8 cellular contexts compared by ENCODE assay signal in the genomic region with DNA sequence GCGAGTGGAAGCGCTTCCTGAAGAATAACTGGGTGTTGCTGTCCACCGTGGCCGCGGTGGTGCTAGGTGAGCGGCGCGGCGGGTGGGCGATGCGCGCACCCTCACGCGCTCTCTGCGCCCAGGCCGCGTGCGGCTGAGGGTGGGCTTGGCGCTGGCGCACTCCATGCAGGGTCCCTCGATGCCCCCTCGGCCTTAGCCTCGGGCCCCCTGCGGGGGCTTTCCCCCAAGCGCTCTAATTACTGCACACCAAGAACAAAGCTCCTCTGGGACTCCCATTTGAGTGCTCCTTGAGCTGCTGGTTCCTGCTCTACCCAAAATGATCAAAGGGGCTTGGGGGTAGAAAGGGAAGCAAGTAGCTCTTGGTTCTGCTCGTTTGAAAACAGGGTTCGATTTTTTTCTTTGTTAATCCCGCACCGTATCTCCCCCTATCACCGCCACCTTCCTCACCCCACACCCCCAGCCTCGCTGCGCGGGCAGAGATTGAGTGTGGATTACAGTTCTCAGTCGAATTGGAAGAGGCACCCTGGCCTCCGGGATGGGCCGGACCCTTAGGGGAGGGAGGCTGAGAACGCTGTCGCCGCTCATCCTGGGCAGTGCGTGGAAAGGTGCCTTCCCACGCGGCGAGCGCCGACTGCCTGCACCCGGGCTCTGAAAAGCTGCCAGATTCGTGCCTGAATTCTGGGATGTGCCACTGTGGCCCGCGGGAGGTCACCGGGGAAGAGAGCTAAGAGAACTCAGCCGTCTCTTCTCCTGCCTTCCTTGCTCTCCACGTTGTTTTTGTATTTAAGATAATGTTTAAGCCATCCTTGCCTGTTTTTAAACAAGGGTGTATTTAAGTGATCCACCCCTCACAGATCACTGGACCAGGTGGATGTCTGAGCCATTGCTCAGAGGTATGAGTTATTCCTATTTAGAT. TPM values are rescaled to one million over a fixed set of nuclear protein-coding genes. Genes with fewer than 3 reads are reported as not detected.
DNase-seq lines count a peak whose midpoint lies in the region; ATAC-seq, FAIRE-seq and TF ChIP-seq lines count a peak whose summit lies in the region.

No MANE protein-coding gene starts in this region.

- peak overlapping the region; percentile 90 for H3K4me2 ChIP-seq in GM23338

- peak overlapping the region; percentile 92 for H3K4me3 Mint-ChIP-seq in GM23338
- H3K4me3 Mint-ChIP-seq in neural crest cell, result peak overlapping the region; percentile 90

- H3K9me3 Mint-ChIP-seq in GM23338, result no peaks in the 10 kb centered on the region; the same call in 2 of the 3 replicates
- no peaks in the 10 kb centered on the region for H3K9me3 Mint-ChIP-seq in neural crest cell

- peaks cover 35% of the 10 kb centered on the region for H3K27me3 ChIP-seq in GM23338 (ENCODE audit: insufficient read depth)
- no peaks in the 10 kb centered on the region for H3K27me3 ChIP-seq in Peyer's patch
- H3K27me3 ChIP-seq in esophagus squamous epithelium, result peaks cover 0 to 12% (median 0%) of the 10 kb centered on the region in 4 donors

- H3K9me3 ChIP-seq in Peyer's patch (no peaks in the 10 kb centered on the region), esophagus squamous epithelium (no peaks in the 10 kb centered on the region)

- H3K27ac Mint-ChIP-seq in GM23338 (no peak overlapping the region), neural crest cell (ENCODE audit: unreplicated experiment) (no peak overlapping the region)

- 3 to 4% methylated on average over 5 to 13 of the region's 52 CpGs for WGBS in esophagus squamous epithelium, 2 donors

- H3K27ac ChIP-seq in GM23338 (ENCODE audit: low read depth) (0 out of 2 replicates have a peak overlapping the region, but pooled peaks have one; percentile 15), Peyer's patch (peak overlapping the region; percentile 38 to 90 (median 81)), esophagus squamous epithelium (peak overlapping the region; percentile 58 to 85 (median 76))

- H3K36me3 ChIP-seq in GM23338 (ENCODE audit: insufficient read depth), result no peaks in the 10 kb centered on the region
- no peaks in the 10 kb centered on the region for H3K36me3 ChIP-seq in Peyer's patch
- no peaks in the 10 kb centered on the region for H3K36me3 ChIP-seq in esophagus squamous epithelium

- H3K9me2 ChIP-seq in GM23338 (ENCODE audit: insufficient read depth), result no peaks in the 10 kb centered on the region

- peak; percentile 17 for ATAC-seq in GM23338

- TF ChIP-seq CTCF in GM23338 (conservative IDR thresholded peaks at IDR 0.05; ENCODE audit: low read depth in 2 of 2) (no peak), Peyer's patch (IDR thresholded peaks at IDR 0.05) (no peak), esophagus squamous epithelium (IDR thresholded peaks at IDR 0.05) (no peak), neural crest cell (conservative IDR thresholded peaks at IDR 0.05) (no peak)

- peak overlapping the region; percentile 76 for H2AFZ ChIP-seq in GM23338

- H3K4me1 Mint-ChIP-seq in GM23338 (peaks cover 20% of the 10 kb centered on the region), neural crest cell (peaks cover 19% of the 10 kb centered on the region)

- intact Hi-C loops in esophagus squamous epithelium (cut with DNase I), result loop anchor here (10.0 kb wide), 1 partner anchor 94 kb away; no protein-coding TSS in a partner anchor

- 0 out of 2 replicates have a peak, but pooled peaks cover 4% of the 10 kb centered on the region for H3K79me2 ChIP-seq in GM23338 (replicated peaks; ENCODE audit: insufficient read depth)

- no peak for TF ChIP-seq POLR2A in GM12891 (IDR thresholded peaks at IDR 0.05; ENCODE audit: low read depth, low read length)
- no peak for TF ChIP-seq POLR2A in Peyer's patch (IDR thresholded peaks at IDR 0.05)
- TF ChIP-seq POLR2A in esophagus squamous epithelium (IDR thresholded peaks at IDR 0.05), result no peak

- H3K36me3 Mint-ChIP-seq in GM23338 (ENCODE audit: low read depth) (no peaks in the 10 kb centered on the region; the same call in 2 of the 3 replicates), neural crest cell (ENCODE audit: low read depth) (no peaks in the 10 kb centered on the region)

- FAIRE-seq in GM12891 (lab: Jason Lieb, UNC), result peak; percentile 56

- peaks cover 11% of the 10 kb centered on the region for H3K4me1 ChIP-seq in GM23338 (ENCODE audit: insufficient read depth)
- H3K4me1 ChIP-seq in Peyer's patch, result peaks cover 0 to 18% (median 0%) of the 10 kb centered on the region in 4 donors
- peaks cover 8 to 32% (median 11%) of the 10 kb centered on the region in 3 donors for H3K4me1 ChIP-seq in esophagus squamous epithelium

- H3K27me3 Mint-ChIP-seq in GM23338 (ENCODE audit: insufficient read depth, low read depth, poor library complexity) (peaks cover 19% of the 10 kb centered on the region), neural crest cell (ENCODE audit: low read depth) (peaks cover 80% of the 10 kb centered on the region)

- peak overlapping the region; percentile 70 for H3K4me3 ChIP-seq in GM23338
- peak overlapping the region; percentile 46 to 88 (median 70) for H3K4me3 ChIP-seq in Peyer's patch
- H3K4me3 ChIP-seq in esophagus squamous epithelium, result peak overlapping the region; percentile 63 to 88 (median 74)

- H3F3A ChIP-seq in GM23338 (replicated peaks; ENCODE audit: low read depth), result 0 out of 2 replicates have a peak, but pooled peaks cover 3% of the 10 kb centered on the region

- DNase-seq in GM12891 (ENCODE audit: insufficient read length, low spot score) (peak; percentile 33), GM23338 (ENCODE audit: low spot score) (peak; percentile 32), Peyer's patch (peak in 1 of 3 donors; percentile 60), esophagus squamous epithelium (lab: John Stamatoyannopoulos, UW) (no peak), neural crest cell (ENCODE audit: low read depth, low spot score) (no peak), NCI-H128 (lab: John Stamatoyannopoulos, UW; ENCODE audit: unreplicated experiment) (no peak), NOMO-1 treated with DMSO at 0.1 percent for 48 hours (lab: John Stamatoyannopoulos, UW; ENCODE audit: unreplicated experiment) (no peak)
- DNase-seq in stimulated activated naive CD4-positive, alpha-beta T cell treated with Interleukin-2 at 50 U/mL for 16 hours (lab: John Stamatoyannopoulos, UW), result no peak

- H4K20me1 ChIP-seq in GM23338 (replicated peaks; ENCODE audit: insufficient read depth), result 0 out of 2 replicates have a peak, but pooled peaks cover 2% of the 10 kb centered on the region

TF ChIP-seq in GM12891, 5 proteins besides CTCF, POLR2A, EP300 and RAD21:
- TF ChIP-seq PAX5 (IDR thresholded peaks at IDR 0.05; ENCODE audit: insufficient read depth, low read length, severe bottlenecking), result no peak
- no peak for TF ChIP-seq POLR2AphosphoS5 (IDR thresholded peaks at IDR 0.05; ENCODE audit: low read depth, low read length)
- TF ChIP-seq TAF1 (IDR thresholded peaks at IDR 0.05; ENCODE audit: low read depth, low read length), result no peak
- TF ChIP-seq SPI1 (IDR thresholded peaks at IDR 0.05; ENCODE audit: low read depth, low read length), result no peak

TF ChIP-seq in GM23338, 12 proteins besides CTCF, POLR2A, EP300 and RAD21 (continues in another document):
- no peak for TF ChIP-seq JUNB (IDR thresholded peaks at IDR 0.05; ENCODE audit: unreplicated experiment)
- TF ChIP-seq CREB1 (CRISPR knock-in tag; IDR thresholded peaks at IDR 0.05; ENCODE audit: low read depth), result no peak
- no peak for TF ChIP-seq ZNF331 (CRISPR knock-in tag; IDR thresholded peaks at IDR 0.05; ENCODE audit: low read depth)
- no peak for TF ChIP-seq EZH2phosphoT487 (IDR thresholded peaks at IDR 0.05; ENCODE audit: unreplicated experiment)
- no peak for TF ChIP-seq ZNF114 (CRISPR knock-in tag; IDR thresholded peaks at IDR 0.05)
- no peak for TF ChIP-seq STAT1 (IDR thresholded peaks at IDR 0.05; ENCODE audit: unreplicated experiment)

RNA-seq across cellular contexts. Expression of gene SLC1A1, which starts 0.7 kb away (rescaled TPM):
- polyA plus RNA-seq in GM12891 (2012; ENCODE audit: low read depth, missing spikeins), result 10.4 TPM
- total RNA-seq in GM23338 (2014; rRNA removed; shearing (Covaris generic)), result 8.2 and 8.8 TPM in 2 replicates
- polyA plus RNA-seq in GM23338 (2016; fragmentation: Nextera tagmentation; extraction: Ambion mirVana), result 3.2 and 3.7 TPM in 2 replicates
- total RNA-seq in Peyer's patch (100 to 1,000 TPM in 2 of 4 donors, 10 to 100 TPM in 1, 1 to 10 TPM in 1; 5.0 to 357 (median 145) TPM), esophagus squamous epithelium (1 to 10 TPM; 2.3 to 4.3 (median 3.1) TPM), neural crest cell (0.89 and 0.96 TPM in 2 replicates)

Comparison
In these comparisons a context has a peak if more than half of its experiments do, and no peak if none do; other contexts are left out.
1. DNase-seq: peak in GM12891 (single experiment) and GM23338 (single experiment); none in esophagus squamous epithelium (single experiment), neural crest cell (single experiment), NCI-H128 (single experiment), stimulated activated naive CD4-positive, alpha-beta T cell treated with Interleukin-2 at 50 U/mL for 16 hours (single experiment) and NOMO-1 treated with DMSO at 0.1 percent for 48 hours (single experiment).
2. H3K27ac ChIP-seq: peak in every context shown above with its lines; median percentile 81 in Peyer's patch; 76 in esophagus squamous epithelium; 15 in GM23338.
3. Peak in every context shown above with its lines, with median percentiles within 50 percentile points of each other: H3K4me3 ChIP-seq.